29 cellular contexts compared by ENCODE assay signal in genomic region chr12:5865397-5865796, GRCh38.
"Had no signal": no experiment of that assay in that cellular context is flagged by ENCODE, and none has a peak within 500 bp of the region (broad histone marks: within the 10 kb centered on the region; RNA-seq: fewer than 3 reads in every experiment).

No MANE protein-coding gene starts in this region.

- H3K27me3 ChIP-seq: adrenal gland, breast epithelium, foreskin keratinocyte, gastrocnemius medialis, heart left ventricle had no signal

- H3K27ac ChIP-seq: adrenal gland, breast epithelium, coronary artery, dorsolateral prefrontal cortex, foreskin keratinocyte, gastrocnemius medialis, heart left ventricle had no signal

- H3K4me3 ChIP-seq: adrenal gland, breast epithelium, coronary artery, dorsolateral prefrontal cortex, gastrocnemius medialis, heart left ventricle had no signal

- H3K36me3 ChIP-seq: adrenal gland, breast epithelium, gastrocnemius medialis had no signal

- H3K9me3 ChIP-seq: adrenal gland, breast epithelium, gastrocnemius medialis, heart left ventricle had no signal

- H3K4me1 ChIP-seq: adrenal gland, breast epithelium, foreskin keratinocyte, gastrocnemius medialis had no signal

- DNase-seq: activated CD4-positive, alpha-beta memory T cell treated with anti-CD3 and anti-CD28 coated beads for 36 hours; activated CD4-positive, alpha-beta T cell treated with anti-CD3 and anti-CD28 coated beads for 36 hours; activated CD4-positive, alpha-beta T cell treated with anti-CD3 and anti-CD28 coated beads, Interleukin-2, amount 10 ng/mL, durations not matched to agents 24 days and 14 days; activated CD4-positive, CD25-positive, alpha-beta regulatory T cell; activated CD4-positive, CD25-positive, alpha-beta regulatory T cell treated with anti-CD3 and anti-CD28 coated beads, Interleukin-2, amount 50 U/mL, for 72 hours; activated CD8-positive, alpha-beta memory T cell treated with anti-CD3 and anti-CD28 coated beads, Interleukin-2, amount 10 ng/mL, durations not matched to agents 7 days and 5 days; activated CD8-positive, alpha-beta memory T cell treated with anti-CD3 and anti-CD28 coated beads, Interleukin-2, amount 50 U/mL, for 4 hours; activated CD8-positive, alpha-beta T cell treated with anti-CD3 and anti-CD28 coated beads, Interleukin-2, amount 10 ng/mL, durations not matched to agents 7 days and 5 days; activated effector memory CD4-positive, alpha-beta T cell treated with anti-CD3 and anti-CD28 coated beads, Interleukin-2, amount 50 U/mL, for 16 hours; activated naive CD4-positive, alpha-beta T cell treated with anti-CD3 and anti-CD28 coated beads for 36 hours; activated naive CD8-positive, alpha-beta T cell treated with anti-CD3 and anti-CD28 coated beads for 36 hours; activated naive CD8-positive, alpha-beta T cell treated with anti-CD3 and anti-CD28 coated beads, Interleukin-2, amount 50 U/mL, for 24 hours; activated T-cell treated with anti-CD3 and anti-CD28 coated beads, Interleukin-2, amount 50 U/mL, for 1 hour; activated T-cell treated with anti-CD3 and anti-CD28 coated beads, Interleukin-2, amount 50 U/mL, for 48 hours; adrenal gland; amygdala; aorta; dorsolateral prefrontal cortex; effector memory CD4-positive, alpha-beta T cell; endodermal cell; gastrocnemius medialis; glutamatergic neuron; heart left ventricle; T-helper 1 cell; T-helper 17 cell had no signal

- ATAC-seq: activated CD4-positive, alpha-beta T cell treated with anti-CD3 and anti-CD28 coated beads for 36 hours; activated CD8-positive, alpha-beta memory T cell treated with anti-CD3 and anti-CD28 coated beads, Interleukin-2, amount 10 ng/mL, durations not matched to agents 7 days and 5 days; activated CD8-positive, alpha-beta T cell treated with anti-CD3 and anti-CD28 coated beads, Interleukin-2, amount 10 ng/mL, durations not matched to agents 7 days and 5 days; activated naive CD8-positive, alpha-beta T cell treated with anti-CD3 and anti-CD28 coated beads, Interleukin-2, amount 50 U/mL, for 24 hours; esophagus mucosa; foreskin keratinocyte; gastrocnemius medialis; heart left ventricle; T-helper 17 cell had no signal
